In genomic region chr2:227890495-227891079, GRCh38 we compare ENCODE assay signal across 8 cellular contexts. TPM values are rescaled to one million over a fixed set of nuclear protein-coding genes. Genes with fewer than 3 reads are reported as not detected.
DNase-seq lines count a peak whose midpoint lies in the region; FAIRE-seq and TF ChIP-seq lines count a peak whose summit lies in the region.

No MANE protein-coding gene starts in this region.

- no peak for TF ChIP-seq EP300 in suprapubic skin (IDR thresholded peaks at IDR 0.05)

- peaks cover 2% of the 10 kb centered on the region for H3K27me3 ChIP-seq in suprapubic skin

- under 1% methylated on average over 2 of the region's 2 CpGs for WGBS in suprapubic skin

- no peaks in the 10 kb centered on the region for H3K36me3 ChIP-seq in suprapubic skin

- no peaks in the 10 kb centered on the region for H3K9me3 Mint-ChIP-seq in progenitor cell of endocrine pancreas (ENCODE audit: low read depth)

- CTCF ChIA-PET in HEK293T (lab: Yijun Ruan, JAX), result interaction anchor here (1.1 kb wide), 1 partner anchor 50 kb away, joined by 3 read pairs; no protein-coding TSS in a partner anchor

- POLR2A ChIA-PET in HEK293T (lab: Yijun Ruan, JAX), result no interaction called here

- no peaks in the 10 kb centered on the region for H3K27me3 Mint-ChIP-seq in progenitor cell of endocrine pancreas

- H3K4me3 ChIP-seq in NB4 (ENCODE audit: low read depth, low read length) (no peak overlapping the region), suprapubic skin (no peak overlapping the region)

- FAIRE-seq in TTC549 (lab: Jason Lieb, UNC), result peak; percentile 96

- H3K4me1 ChIP-seq in suprapubic skin, result peaks cover 3% of the 10 kb centered on the region

- no peaks in the 10 kb centered on the region for H3K36me3 Mint-ChIP-seq in progenitor cell of endocrine pancreas (ENCODE audit: insufficient read depth)

- no peaks in the 10 kb centered on the region for H3K9me3 ChIP-seq in suprapubic skin

- TF ChIP-seq POLR2A in NB4 (IDR thresholded peaks at IDR 0.05; ENCODE audit: extremely low read depth, insufficient read length), result no peak
- TF ChIP-seq POLR2A in suprapubic skin (IDR thresholded peaks at IDR 0.05), result no peak

- H3K27ac ChIP-seq in suprapubic skin, result no peak overlapping the region

- peak; percentile 51 to 58 for DNase-seq in NCI-H2081 (lab: John Stamatoyannopoulos, UW)
- no peak for DNase-seq in NCI-H2081 treated with DMSO at 0.1 percent for 48 hours (lab: John Stamatoyannopoulos, UW)
- peak; percentile 32 for DNase-seq in HEK293T (ENCODE audit: extremely low spot score)
- peak; percentile 68 for DNase-seq in NB4 (ENCODE audit: low read depth)
- DNase-seq in foreskin melanocyte, result peak; percentile 31
- no peak for DNase-seq in progenitor cell of endocrine pancreas (ENCODE audit: low spot score, unreplicated experiment)
- DNase-seq in suprapubic skin (ENCODE audit: low spot score in 2 of 2), result no peak

- H3K27ac Mint-ChIP-seq in progenitor cell of endocrine pancreas, result no peak overlapping the region

- H3K4me1 Mint-ChIP-seq in progenitor cell of endocrine pancreas (ENCODE audit: low read depth), result no peaks in the 10 kb centered on the region

- TF ChIP-seq CTCF in NB4 (IDR thresholded peaks at IDR 0.05; ENCODE audit: low read depth, low read length) (peak; percentile 33), progenitor cell of endocrine pancreas (IDR thresholded peaks at IDR 0.05; ENCODE audit: unreplicated experiment) (peak; percentile 75), suprapubic skin (IDR thresholded peaks at IDR 0.05) (peak in 1 of 2 donors; percentile 39)

- no peak overlapping the region for H3K4me3 Mint-ChIP-seq in progenitor cell of endocrine pancreas (ENCODE audit: low read depth)

TF ChIP-seq in HEK293T, 16 proteins besides CTCF, POLR2A, EP300 and RAD21:
- no peak for TF ChIP-seq FOXK2 (IDR thresholded peaks at IDR 0.05)
- TF ChIP-seq ARNT (IDR thresholded peaks at IDR 0.05), result no peak
- no peak for TF ChIP-seq SUZ12 (IDR thresholded peaks at IDR 0.05)
- no peak for TF ChIP-seq SP1 (IDR thresholded peaks at IDR 0.05)
- TF ChIP-seq ZNF384 (IDR thresholded peaks at IDR 0.05), result no peak
- no peak for TF ChIP-seq L3MBTL2 (conservative IDR thresholded peaks at IDR 0.05)
- TF ChIP-seq TARDBP (IDR thresholded peaks at IDR 0.05), result no peak
- no peak for TF ChIP-seq HDGF (IDR thresholded peaks at IDR 0.05; ENCODE audit: borderline replicate concordance)
- TF ChIP-seq LEF1 (IDR thresholded peaks at IDR 0.05; ENCODE audit: borderline replicate concordance), result no peak
- TF ChIP-seq, protein P1, sequence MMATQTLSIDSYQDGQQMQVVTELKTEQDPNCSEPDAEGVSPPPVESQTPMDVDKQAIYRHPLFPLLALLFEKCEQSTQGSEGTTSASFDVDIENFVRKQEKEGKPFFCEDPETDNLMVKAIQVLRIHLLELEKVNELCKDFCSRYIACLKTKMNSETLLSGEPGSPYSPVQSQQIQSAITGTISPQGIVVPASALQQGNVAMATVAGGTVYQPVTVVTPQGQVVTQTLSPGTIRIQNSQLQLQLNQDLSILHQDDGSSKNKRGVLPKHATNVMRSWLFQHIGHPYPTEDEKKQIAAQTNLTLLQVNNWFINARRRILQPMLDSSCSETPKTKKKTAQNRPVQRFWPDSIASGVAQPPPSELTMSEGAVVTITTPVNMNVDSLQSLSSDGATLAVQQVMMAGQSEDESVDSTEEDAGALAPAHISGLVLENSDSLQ (IDR thresholded peaks at IDR 0.05), result no peak
- no peak for TF ChIP-seq ELF4 (IDR thresholded peaks at IDR 0.05)

RNA-seq across cellular contexts. Expression of gene DAW1, which starts 19.2 kb away (rescaled TPM):
- total RNA-seq in progenitor cell of endocrine pancreas (0.42 TPM in 1 of 2 replicates, not detected in the other), suprapubic skin (1 to 10 TPM in 1 of 4 donors, not detected in 3; 1.1 TPM)

Comparison
In these comparisons a context has a peak if more than half of its experiments do, and no peak if none do; other contexts are left out.
1. DNase-seq: peak in NCI-H2081 (2 of 2), HEK293T (single experiment), NB4 (single experiment) and foreskin melanocyte (single experiment); none in NCI-H2081 treated with DMSO at 0.1 percent for 48 hours (single experiment), progenitor cell of endocrine pancreas (single experiment) and suprapubic skin (0 of 2).